Comparison of ENCODE assay signal across 22 cellular contexts in genomic region chr10:52541082-52541481, GRCh38.
A peak's percentile ranks its signal among the peaks of the same experiment; 100 is the strongest.
DNase-seq lines count a peak whose midpoint lies in the region; FAIRE-seq and TF ChIP-seq lines count a peak whose summit lies in the region.
"Had no signal": no experiment of that assay in that cellular context is flagged by ENCODE, and none has a peak within 500 bp of the region (broad histone marks: within the 10 kb centered on the region; RNA-seq: fewer than 3 reads in every experiment).

No MANE protein-coding gene starts in this region.

- H3K4me1 ChIP-seq in A673 (ENCODE audit: insufficient read depth, low read length, poor library complexity, severe bottlenecking) (no peaks in the 10 kb centered on the region), astrocyte (ENCODE audit: insufficient read depth, low read length) (peaks cover 10% of the 10 kb centered on the region), mesenchymal stem cell (ENCODE audit: control insufficient read depth, insufficient read depth, low read depth, low read length) (peaks cover 3% of the 10 kb centered on the region), ovary (ENCODE audit: insufficient read depth) (no peaks in the 10 kb centered on the region)
- H3K4me1 ChIP-seq: heart left ventricle, sigmoid colon had no signal

- no TSS peak for BruUV-seq in A673 (replicated peaks; lab: Mats Ljungman, UMichigan)

- H3K79me2 ChIP-seq in astrocyte (ENCODE audit: insufficient read depth, low read length): no peaks in the 10 kb centered on the region

- peaks cover 3% of the 10 kb centered on the region for H3K9me3 Mint-ChIP-seq in astrocyte (ENCODE audit: unreplicated experiment)
- H3K9me3 Mint-ChIP-seq: activated CD4-positive, alpha-beta T cell treated with anti-CD3 and anti-CD28 coated beads, Interleukin-2, amount 10 ng/mL, durations not matched to agents 7 days and 5 days had no signal

- TF ChIP-seq CTCF in A673 (conservative IDR thresholded peaks at IDR 0.05; ENCODE audit: low read depth, low read length): no peak
- no peak for TF ChIP-seq CTCF in astrocyte (IDR thresholded peaks at IDR 0.05; ENCODE audit: insufficient read depth, low read depth, low read length)
- TF ChIP-seq CTCF in ovary (IDR thresholded peaks at IDR 0.05): no peak

- H4K8ac ChIP-seq in mesenchymal stem cell (ENCODE audit: low read length): no peak overlapping the region

- intact Hi-C loops in A673 (cut with micrococcal nuclease; ENCODE audit: unreplicated experiment) (no loop called here), posterior vena cava (cut with DNase I) (no loop called here), ovary (cut with DNase I) (no loop called here)

- H3K4me1 Mint-ChIP-seq in astrocyte (ENCODE audit: low read depth, unreplicated experiment): peaks cover 26% of the 10 kb centered on the region
- H3K4me1 Mint-ChIP-seq: activated CD4-positive, alpha-beta T cell treated with anti-CD3 and anti-CD28 coated beads, Interleukin-2, amount 10 ng/mL, durations not matched to agents 7 days and 5 days had no signal

- H2AK5ac ChIP-seq in mesenchymal stem cell (ENCODE audit: low read length, severe bottlenecking): no peak overlapping the region

- peak; percentile 83 for FAIRE-seq in astrocyte (lab: Jason Lieb, UNC)
- FAIRE-seq: endometrium, islet of Langerhans had no signal

- CTCF ChIA-PET in A673 (lab: Charles Lee): no interaction called here

- no peaks in the 10 kb centered on the region for H3K36me3 ChIP-seq in A673 (ENCODE audit: insufficient read depth, low read length, poor library complexity, severe bottlenecking)
- no peaks in the 10 kb centered on the region for H3K36me3 ChIP-seq in astrocyte (ENCODE audit: insufficient read depth, low read length)
- no peaks in the 10 kb centered on the region for H3K36me3 ChIP-seq in mesenchymal stem cell (ENCODE audit: control insufficient read depth in 1 of 2, insufficient read depth in 2 of 2, low read depth in 1 of 2, low read length in 2 of 2)
- H3K36me3 ChIP-seq in ovary: no peaks in the 10 kb centered on the region
- H3K36me3 ChIP-seq: heart left ventricle, sigmoid colon had no signal

- H3K4me2 ChIP-seq in astrocyte (ENCODE audit: low read length) (no peak overlapping the region), mesenchymal stem cell (ENCODE audit: low read length, poor library complexity, severe bottlenecking) (no peak overlapping the region)
- H3K4me2 ChIP-seq: KMS-11 had no signal

- no peaks in the 10 kb centered on the region for H3K36me3 Mint-ChIP-seq in astrocyte (ENCODE audit: low read depth, unreplicated experiment)
- H3K36me3 Mint-ChIP-seq: type B pancreatic cell had no signal

- no peak overlapping the region for H3K4me3 Mint-ChIP-seq in astrocyte (ENCODE audit: unreplicated experiment)
- H3K4me3 Mint-ChIP-seq: activated CD4-positive, alpha-beta T cell treated with anti-CD3 and anti-CD28 coated beads, Interleukin-2, amount 10 ng/mL, durations not matched to agents 7 days and 5 days; activated T-cell treated with anti-CD3 and anti-CD28 coated beads, Interleukin-2, amount 50 U/mL, for 4 hours; type B pancreatic cell had no signal

- no peak overlapping the region for H2BK120ac ChIP-seq in mesenchymal stem cell (ENCODE audit: low read depth, low read length)

- no peak overlapping the region for H4K91ac ChIP-seq in mesenchymal stem cell (ENCODE audit: low read length)

- no peak for TF ChIP-seq EP300 in ovary (IDR thresholded peaks at IDR 0.05)

- TF ChIP-seq POLR2A in ovary (IDR thresholded peaks at IDR 0.05): no peak

- H3K4ac ChIP-seq in mesenchymal stem cell (ENCODE audit: low read depth in 1 of 2, low read length in 2 of 2): no peak overlapping the region

- no peak overlapping the region for H3K23ac ChIP-seq in mesenchymal stem cell (ENCODE audit: low read length in 2 of 2)

- no peaks in the 10 kb centered on the region for H3K27me3 Mint-ChIP-seq in astrocyte (ENCODE audit: low read depth, unreplicated experiment)
- H3K27me3 Mint-ChIP-seq: activated CD4-positive, alpha-beta T cell treated with anti-CD3 and anti-CD28 coated beads, Interleukin-2, amount 10 ng/mL, durations not matched to agents 7 days and 5 days; type B pancreatic cell had no signal

- no peaks in the 10 kb centered on the region for H3K27me3 ChIP-seq in A673 (replicated peaks; ENCODE audit: insufficient read depth, low read depth, low read length, poor library complexity)
- no peaks in the 10 kb centered on the region for H3K27me3 ChIP-seq in astrocyte (ENCODE audit: insufficient read depth, low read length)
- no peaks in the 10 kb centered on the region for H3K27me3 ChIP-seq in mesenchymal stem cell (ENCODE audit: control insufficient read depth in 1 of 2, insufficient read depth in 1 of 2, low read length in 2 of 2)
- H3K27me3 ChIP-seq in ovary: no peaks in the 10 kb centered on the region
- H3K27me3 ChIP-seq: heart left ventricle, sigmoid colon had no signal

- H3K4me3 ChIP-seq in A673 (ENCODE audit: low read depth, low read length, poor library complexity, severe bottlenecking): no peak overlapping the region
- no peak overlapping the region for H3K4me3 ChIP-seq in astrocyte (ENCODE audit: insufficient read depth, low read depth, low read length)
- H3K4me3 ChIP-seq in mesenchymal stem cell (ENCODE audit: insufficient read depth in 1 of 2, low read depth in 1 of 2, low read length in 2 of 2): no peak overlapping the region
- H3K4me3 ChIP-seq in ovary: no peak overlapping the region
- H3K4me3 ChIP-seq: heart left ventricle, sigmoid colon had no signal

- DNase-seq in A673 (ENCODE audit: low spot score) (peak; percentile 68), HCEC 1CT (peak; percentile 45), astrocyte (ENCODE audit: low read depth) (peak; percentile 22), mesenchymal stem cell (no peak), cerebellum (ENCODE audit: low spot score) (no peak), posterior vena cava (ENCODE audit: low spot score) (no peak), foreskin melanocyte (no peak), ovary (no peak)
- DNase-seq: activated CD4-positive, alpha-beta T cell treated with anti-CD3 and anti-CD28 coated beads, Interleukin-2, amount 10 ng/mL, durations not matched to agents 7 days and 5 days; activated T-cell treated with anti-CD3 and anti-CD28 coated beads, Interleukin-2, amount 50 U/mL, for 4 hours; cerebellar nuclear complex; heart left ventricle; NCI-H1436; NCI-H345; nucleus accumbens; SHP77 treated with DMSO at 0.1 percent for 48 hours; sigmoid colon; T-helper 9 cell had no signal

- POLR2A ChIA-PET in A673 (lab: Charles Lee; ENCODE audit: low non-redundant PET): no interaction called here

- H3K27ac ChIP-seq in A673 (ENCODE audit: low read depth, low read length, poor library complexity, severe bottlenecking) (no peak overlapping the region), astrocyte (ENCODE audit: low read depth, low read length) (no peak overlapping the region), mesenchymal stem cell (ENCODE audit: low read length, poor library complexity, severe bottlenecking) (no peak overlapping the region), ovary (no peak overlapping the region)
- H3K27ac ChIP-seq: heart left ventricle, KMS-11, sigmoid colon had no signal

- no peak overlapping the region for H3K27ac Mint-ChIP-seq in astrocyte (ENCODE audit: unreplicated experiment)
- H3K27ac Mint-ChIP-seq: activated CD4-positive, alpha-beta T cell treated with anti-CD3 and anti-CD28 coated beads, Interleukin-2, amount 10 ng/mL, durations not matched to agents 7 days and 5 days; type B pancreatic cell had no signal

- 6% methylated on average over 2 of the region's 2 CpGs for WGBS in mesenchymal stem cell
- WGBS in ovary, 3 donors: 9 to 11% (median 9%) methylated on average over 2 of the region's 2 CpGs

- no peak overlapping the region for H2BK12ac ChIP-seq in mesenchymal stem cell (ENCODE audit: low read length in 2 of 2)

- no peak overlapping the region for H2AFZ ChIP-seq in astrocyte (ENCODE audit: low read depth, low read length)
- H2AFZ ChIP-seq in mesenchymal stem cell (ENCODE audit: low read depth, low read length): no peak overlapping the region

- no peak overlapping the region for H3K9ac ChIP-seq in astrocyte (ENCODE audit: low read length)
- peak overlapping the region; percentile 36 for H3K9ac ChIP-seq in mesenchymal stem cell (ENCODE audit: low read length)
- H3K9ac ChIP-seq: KMS-11 had no signal

- H3K14ac ChIP-seq in mesenchymal stem cell (ENCODE audit: low read length in 2 of 2): no peak overlapping the region

- H3K18ac ChIP-seq in mesenchymal stem cell (ENCODE audit: low read depth in 1 of 2, low read length in 2 of 2): peak overlapping the region in 1 of 2 experiments; percentile 66

- H2BK15ac ChIP-seq in mesenchymal stem cell (ENCODE audit: low read depth, poor library complexity, severe bottlenecking): no peak overlapping the region

- no peak overlapping the region for H2BK5ac ChIP-seq in mesenchymal stem cell (ENCODE audit: low read depth, low read length, poor library complexity, severe bottlenecking)

- H4K20me1 ChIP-seq in astrocyte (ENCODE audit: insufficient read depth, low read length): no peaks in the 10 kb centered on the region

- no peaks in the 10 kb centered on the region for H3K79me1 ChIP-seq in mesenchymal stem cell (replicated peaks; ENCODE audit: low read length, poor library complexity, severe bottlenecking)

- H3K9me3 ChIP-seq in A673 (ENCODE audit: low read depth, low read length, poor library complexity, severe bottlenecking) (no peaks in the 10 kb centered on the region), astrocyte (ENCODE audit: insufficient read depth, low read depth, low read length) (no peaks in the 10 kb centered on the region), mesenchymal stem cell (ENCODE audit: control insufficient read depth, low read length) (no peaks in the 10 kb centered on the region), ovary (no peaks in the 10 kb centered on the region)
- H3K9me3 ChIP-seq: sigmoid colon had no signal

Comparison
In these comparisons a context has a peak if more than half of its experiments do, and no peak if none do; other contexts are left out.
1. DNase-seq: peak in A673 (single experiment), HCEC 1CT (single experiment) and astrocyte (single experiment); none in mesenchymal stem cell (single experiment), cerebellum (single experiment), posterior vena cava (single experiment), foreskin melanocyte (single experiment) and ovary (0 of 5).